In the genomic region with DNA sequence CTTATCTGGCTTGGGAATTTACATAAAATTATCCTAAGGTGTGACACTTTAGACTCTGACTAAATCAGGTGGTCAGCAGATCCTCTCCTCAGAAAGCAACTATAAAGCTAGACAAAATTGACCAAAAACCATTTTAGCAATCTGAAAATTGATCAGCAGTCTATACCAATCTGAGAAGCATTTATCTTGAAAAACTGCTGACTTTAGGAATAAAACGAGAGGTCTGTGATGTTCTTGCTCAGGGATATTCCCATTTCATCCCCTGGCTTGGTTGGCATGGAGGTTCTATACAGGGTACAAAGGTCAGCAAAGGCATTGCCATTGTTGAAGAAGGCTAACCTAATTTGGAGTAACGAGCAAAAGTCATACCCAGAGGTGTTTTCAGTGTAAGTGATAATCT, we compare ENCODE assay signal across 36 cellular contexts. TPM values are rescaled to one million over a fixed set of nuclear protein-coding genes. Genes with fewer than 3 reads are reported as not detected.
"Had no signal": no experiment of that assay in that cellular context is flagged by ENCODE, and none has a peak within 500 bp of the region (broad histone marks: within the 10 kb centered on the region; RNA-seq: fewer than 3 reads in every experiment).

No MANE protein-coding gene starts in this region.

- H3K9me3 ChIP-seq: body of pancreas had no signal

- H3K4me3 ChIP-seq: adrenal gland, body of pancreas, breast epithelium, cardiac muscle cell had no signal

- H3K4me1 ChIP-seq: adrenal gland, body of pancreas, breast epithelium had no signal

- ATAC-seq: activated CD8-positive, alpha-beta T cell treated with anti-CD3 and anti-CD28 coated beads for 36 hours; activated naive CD4-positive, alpha-beta T cell treated with anti-CD3 and anti-CD28 coated beads, Interleukin-2, amount 50 U/mL, for 72 hours; activated T-cell treated with anti-CD3 and anti-CD28 coated beads, Interleukin-2, amount 50 U/mL, for 4 hours; activated T-cell treated with anti-CD3 and anti-CD28 coated beads, Interleukin-2, amount 50 U/mL, for 72 hours; activated T-helper 17 cell treated with anti-CD3 and anti-CD28 coated beads, Interleukin-2, amount 50 U/mL, for 72 hours; body of pancreas had no signal

- H3K27ac ChIP-seq: adrenal gland, body of pancreas, brain microvascular endothelial cell, breast epithelium, cardiac muscle cell, VCaP had no signal

- H3K27me3 ChIP-seq: adrenal gland, body of pancreas, brain microvascular endothelial cell, breast epithelium, cardiac muscle cell had no signal

- H3K36me3 ChIP-seq: adrenal gland, brain microvascular endothelial cell, breast epithelium, cardiac muscle cell had no signal

- DNase-seq: activated B cell treated with CpG ODN at 0.5 μM for 24 hours; activated CD4-positive, alpha-beta memory T cell treated with anti-CD3 and anti-CD28 coated beads for 36 hours; activated CD4-positive, alpha-beta T cell treated with anti-CD3 and anti-CD28 coated beads for 4 hours; activated CD4-positive, alpha-beta T cell treated with anti-CD3 and anti-CD28 coated beads, Interleukin-2, amount 10 ng/mL, durations not matched to agents 24 days and 14 days; activated CD4-positive, alpha-beta T cell treated with anti-CD3 and anti-CD28 coated beads, Interleukin-2, amount 50 U/mL, for 1 hour; activated CD4-positive, alpha-beta T cell treated with anti-CD3 and anti-CD28 coated beads, Interleukin-2, amount 50 U/mL, for 4 hours; activated CD4-positive, CD25-positive, alpha-beta regulatory T cell treated with anti-CD3 and anti-CD28 coated beads, Interleukin-2, amount 50 U/mL, for 72 hours; activated CD8-positive, alpha-beta memory T cell treated with anti-CD3 and anti-CD28 coated beads, Interleukin-2, amount 50 U/mL, for 4 hours; activated CD8-positive, alpha-beta T cell treated with anti-CD3 and anti-CD28 coated beads for 36 hours; activated effector memory CD4-positive, alpha-beta T cell treated with anti-CD3 and anti-CD28 coated beads, Interleukin-2, amount 50 U/mL, for 16 hours; activated gamma-delta T cell treated with Interleukin-2 at 50 U/mL for 16 hours; activated naive CD4-positive, alpha-beta T cell; activated naive CD4-positive, alpha-beta T cell treated with anti-CD3 and anti-CD28 coated beads for 36 hours; activated naive CD4-positive, alpha-beta T cell treated with anti-CD3 and anti-CD28 coated beads, Interleukin-2, amount 50 U/mL, for 16 hours; activated naive CD8-positive, alpha-beta T cell treated with anti-CD3 and anti-CD28 coated beads for 36 hours; activated T-cell treated with anti-CD3 and anti-CD28 coated beads for 4 hours; activated T-cell treated with anti-CD3 and anti-CD28 coated beads, Interleukin-2, amount 50 U/mL, for 1 hour; activated T-cell treated with anti-CD3 and anti-CD28 coated beads, Interleukin-2, amount 50 U/mL, for 4 hours; activated T-cell treated with anti-CD3 and anti-CD28 coated beads, Interleukin-2, amount 50 U/mL, for 72 hours; adrenal gland; amniotic stem cell; aorta; body of pancreas; brain microvascular endothelial cell; caudate nucleus; T-helper 1 cell; T-helper 2 cell; T-helper 9 cell had no signal

- FAIRE-seq: astrocyte had no signal

RNA-seq across cellular contexts. Expression of gene SPINK5, which starts 11.7 kb away (rescaled TPM):
- total RNA-seq: activated B cell treated with CpG ODN at 0.5 μM for 24 hours; activated CD4-positive, alpha-beta memory T cell treated with anti-CD3 and anti-CD28 coated beads for 36 hours; activated CD4-positive, alpha-beta T cell treated with anti-CD3 and anti-CD28 coated beads, Interleukin-2, amount 10 ng/mL, durations not matched to agents 24 days and 14 days; activated CD8-positive, alpha-beta memory T cell treated with anti-CD3 and anti-CD28 coated beads for 36 hours; activated CD8-positive, alpha-beta T cell treated with anti-CD3 and anti-CD28 coated beads for 36 hours; activated naive CD4-positive, alpha-beta T cell treated with anti-CD3 and anti-CD28 coated beads for 36 hours; activated naive CD4-positive, alpha-beta T cell treated with anti-CD3 and anti-CD28 coated beads, Interleukin-2, amount 50 U/mL, for 72 hours; activated naive CD8-positive, alpha-beta T cell treated with anti-CD3 and anti-CD28 coated beads for 36 hours; activated T-cell treated with anti-CD3 and anti-CD28 coated beads, Interleukin-2, amount 50 U/mL, for 4 hours; activated T-cell treated with anti-CD3 and anti-CD28 coated beads, Interleukin-2, amount 50 U/mL, for 72 hours; activated T-helper 1 cell treated with anti-CD3 and anti-CD28 coated beads, Interleukin-12 subunit alpha, Interleukin-12 subunit beta, Interleukin-2, Interleukin-4 antibody, amounts not matched to agents 30 ng/mL and 10 ng/mL and 1 ng/mL, durations not matched to agents 14 hours and 24 hours and 36 hours; activated T-helper 17 cell treated with anti-CD3 and anti-CD28 coated beads, Interleukin-2, amount 50 U/mL, for 72 hours had no signal
